Comparison of ENCODE assay signal across 21 cellular contexts in genomic region chr6:7703148-7703680, GRCh38. TPM values are rescaled to one million over a fixed set of nuclear protein-coding genes. Genes with fewer than 3 reads are reported as not detected.
A peak's percentile ranks its signal among the peaks of the same experiment; 100 is the strongest.
DNase-seq lines count a peak whose midpoint lies in the region; ATAC-seq and TF ChIP-seq lines count a peak whose summit lies in the region.
"Had no signal": no experiment of that assay in that cellular context is flagged by ENCODE, and none has a peak within 500 bp of the region (broad histone marks: within the 10 kb centered on the region; RNA-seq: fewer than 3 reads in every experiment).

No MANE protein-coding gene starts in this region.

- H3K27me3 ChIP-seq in mammary epithelial cell (ENCODE audit: insufficient read depth, low read length) (no peaks in the 10 kb centered on the region), neutrophil (no peaks in the 10 kb centered on the region), gastroesophageal sphincter (no peaks in the 10 kb centered on the region)
- H3K27me3 ChIP-seq: BLaER1, SJSA1 had no signal

- dilution Hi-C loops in mammary epithelial cell (cut with HindIII; ENCODE audit: low sequenced_read_pairs): no loop called here

- intact Hi-C loops in mammary epithelial cell (cut with micrococcal nuclease): no loop called here
- intact Hi-C loops in MCF 10A (cut with micrococcal nuclease): no loop called here

- H3K4me1 ChIP-seq in mammary epithelial cell (ENCODE audit: insufficient read depth, low read length): peaks cover 4% of the 10 kb centered on the region
- H3K4me1 ChIP-seq in neutrophil (ENCODE audit: control insufficient read depth in 1 of 2, insufficient read depth in 1 of 2, low read depth in 1 of 2, low read length in 1 of 2): peaks cover 40 to 43% of the 10 kb centered on the region in 2 experiments
- no peaks in the 10 kb centered on the region for H3K4me1 ChIP-seq in gastroesophageal sphincter

- no peaks in the 10 kb centered on the region for H4K20me1 ChIP-seq in mammary epithelial cell (ENCODE audit: insufficient read depth, low read length)
- H4K20me1 ChIP-seq: BLaER1 had no signal

- TF ChIP-seq POLR2A in gastroesophageal sphincter (IDR thresholded peaks at IDR 0.05): no peak

- POLR2A ChIA-PET in MCF 10A (lab: Yijun Ruan, JAX): interaction anchor here (0.7 to 1.0 kb wide), 3 partner anchors 10 to 31 kb away, joined by 3 read pairs; no protein-coding TSS in a partner anchor

- no peak overlapping the region for H3K4me3 Mint-ChIP-seq in MCF 10A (ENCODE audit: unreplicated experiment)
- H3K4me3 Mint-ChIP-seq: CD4-positive, CD25-positive, alpha-beta regulatory T cell had no signal

- H3K79me2 ChIP-seq in mammary epithelial cell (ENCODE audit: insufficient read depth, low read length): no peaks in the 10 kb centered on the region

- H3K27ac Mint-ChIP-seq in MCF 10A (ENCODE audit: low read depth, unreplicated experiment): no peak overlapping the region
- H3K27ac Mint-ChIP-seq: CD4-positive, CD25-positive, alpha-beta regulatory T cell had no signal

- no peaks in the 10 kb centered on the region for H3K36me3 Mint-ChIP-seq in MCF 10A (ENCODE audit: insufficient read depth, unreplicated experiment)
- H3K36me3 Mint-ChIP-seq: CD4-positive, CD25-positive, alpha-beta regulatory T cell had no signal

- TF ChIP-seq EP300 in gastroesophageal sphincter (IDR thresholded peaks at IDR 0.05): no peak

- H3K9me3 ChIP-seq in mammary epithelial cell (replicated peaks; ENCODE audit: insufficient read depth, low read length): no peaks in the 10 kb centered on the region
- H3K9me3 ChIP-seq in neutrophil: no peaks in the 10 kb centered on the region
- H3K9me3 ChIP-seq in gastroesophageal sphincter: no peaks in the 10 kb centered on the region
- H3K9me3 ChIP-seq: BLaER1, SJSA1 had no signal

- no peak overlapping the region for H3K4me2 ChIP-seq in mammary epithelial cell (ENCODE audit: insufficient read depth, low read depth, low read length)
- H3K4me2 ChIP-seq: BLaER1, PC-9 had no signal

- no peak overlapping the region for H2AFZ ChIP-seq in mammary epithelial cell (ENCODE audit: low read depth, low read length)
- H2AFZ ChIP-seq: PC-9 had no signal

- H3K27ac ChIP-seq in mammary epithelial cell (ENCODE audit: insufficient read depth, low read depth, low read length) (no peak overlapping the region), epithelial cell of prostate (peak overlapping the region; percentile 20), neutrophil (peak overlapping the region; percentile 96), gastroesophageal sphincter (no peak overlapping the region)
- H3K27ac ChIP-seq: BLaER1, PC-9, SJSA1 had no signal

- in situ Hi-C loops in mammary epithelial cell (cut with MboI; ENCODE audit: low sequenced_read_pairs in 2 of 2): no loop called here

- no peaks in the 10 kb centered on the region for H3K27me3 Mint-ChIP-seq in MCF 10A (ENCODE audit: insufficient read depth, unreplicated experiment)
- H3K27me3 Mint-ChIP-seq: CD4-positive, CD25-positive, alpha-beta regulatory T cell had no signal

- DNase-seq in mammary epithelial cell (peak; percentile 23), MCF 10A (ENCODE audit: unreplicated experiment) (no peak), OCI-M1 (lab: John Stamatoyannopoulos, UW) (peak; percentile 59), epithelial cell of prostate (ENCODE audit: low read depth, low spot score) (no peak)
- no peak for DNase-seq in activated T-cell treated with anti-CD3 and anti-CD28 coated beads, Interleukin-2, amount 50 U/mL, for 1 hour
- DNase-seq: CD4-positive, CD25-positive, alpha-beta regulatory T cell; DMS153; Karpas-422; NCI-H2029 treated with DMSO at 0.1 percent for 48 hours; NCI-H2171 treated with DMSO at 0.1 percent for 48 hours; NCI-H345; NCI-H510A treated with DMSO at 0.1 percent for 48 hours; PC-9; Right ventricle myocardium superior had no signal

- ATAC-seq in HG03378 (IDR thresholded peaks at IDR 0.05; ENCODE audit: unreplicated experiment): no peak
- ATAC-seq in gastroesophageal sphincter: no peak
- ATAC-seq: HCT116 had no signal

- H3K36me3 ChIP-seq in mammary epithelial cell (ENCODE audit: insufficient read depth, low read length) (no peaks in the 10 kb centered on the region), neutrophil (no peaks in the 10 kb centered on the region), gastroesophageal sphincter (no peaks in the 10 kb centered on the region)
- H3K36me3 ChIP-seq: BLaER1, SJSA1 had no signal

- no peak overlapping the region for H3K9ac ChIP-seq in mammary epithelial cell (ENCODE audit: insufficient read depth, low read length)
- H3K9ac ChIP-seq: BLaER1 had no signal

- 69% methylated on average over 3 of the region's 3 CpGs for WGBS in mammary epithelial cell (ENCODE audit: low coverage, missing lambda C conversion rate)
- 66 to 85% methylated on average over 3 of the region's 3 CpGs for WGBS in gastroesophageal sphincter (ENCODE audit: low coverage in 1 of 2), 2 donors

- H3K9me3 Mint-ChIP-seq in MCF 10A (ENCODE audit: unreplicated experiment): peaks cover 7% of the 10 kb centered on the region
- H3K9me3 Mint-ChIP-seq: CD4-positive, CD25-positive, alpha-beta regulatory T cell had no signal

- CTCF ChIA-PET in mammary epithelial cell (lab: Charles Lee; ENCODE audit: low non-redundant PET): no interaction called here
- CTCF ChIA-PET in MCF 10A (lab: Yijun Ruan, JAX): interaction anchor here (0.6 kb wide), 3 partner anchors 62 to 271 kb away, joined by 3 to 4 read pairs (median 3); no protein-coding TSS in a partner anchor

- BruUV-seq in mammary epithelial cell (replicated peaks; lab: Mats Ljungman, UMichigan): no TSS peak
- no TSS peak for BruUV-seq in MCF 10A (replicated peaks; lab: Mats Ljungman, UMichigan)

- TF ChIP-seq CTCF in mammary epithelial cell (conservative IDR thresholded peaks at IDR 0.05 in 1 of 2, IDR thresholded peaks at IDR 0.05 in 1 of 2; ENCODE audit: extremely low read depth in 1 of 2, insufficient read depth in 1 of 2, low read depth in 1 of 2, low read length in 2 of 2): no peak
- no peak for TF ChIP-seq CTCF in MCF 10A (IDR thresholded peaks at IDR 0.05; ENCODE audit: unreplicated experiment)
- no peak for TF ChIP-seq CTCF in neutrophil (IDR thresholded peaks at IDR 0.05)
- TF ChIP-seq CTCF in gastroesophageal sphincter (IDR thresholded peaks at IDR 0.05): no peak

- peaks cover 3% of the 10 kb centered on the region for H3K4me1 Mint-ChIP-seq in MCF 10A (ENCODE audit: insufficient read depth, unreplicated experiment)
- H3K4me1 Mint-ChIP-seq: CD4-positive, CD25-positive, alpha-beta regulatory T cell had no signal

- H3K4me3 ChIP-seq in mammary epithelial cell (replicated peaks in 1 of 3; ENCODE audit: insufficient read depth in 1 of 3, low read depth in 2 of 3, low read length in 3 of 3): no peak overlapping the region
- H3K4me3 ChIP-seq in neutrophil (ENCODE audit: low read depth in 1 of 2, low read length in 1 of 2): no peak overlapping the region
- no peak overlapping the region for H3K4me3 ChIP-seq in gastroesophageal sphincter
- H3K4me3 ChIP-seq: BLaER1, PC-9, SJSA1 had no signal

RNA-seq across cellular contexts. Expression of gene BMP6, which starts 22.7 kb away (rescaled TPM):
- total RNA-seq in mammary epithelial cell: 1 to 10 TPM in 1 of 2 donors, under 1 TPM in 1; 0.33 to 1.2 TPM
- polyA plus RNA-seq in mammary epithelial cell: 4.2 TPM
- 12.1 TPM for polyA minus RNA-seq in mammary epithelial cell
- 0.12 and 0.56 TPM in 2 replicates for total RNA-seq in MCF 10A (2022)
- 10 to 100 TPM in 1 of 4 donors, 1 to 10 TPM in 3; 1.4 to 16.1 (median 6.0) TPM for total RNA-seq in gastroesophageal sphincter
- total RNA-seq: PC-9, RPMI7951 had no signal
- polyA plus RNA-seq: CD4-positive, CD25-positive, alpha-beta regulatory T cell had no signal

Comparison
In these comparisons a context has a peak if more than half of its experiments do, and no peak if none do; other contexts are left out.
1. DNase-seq: peak in mammary epithelial cell (single experiment) and OCI-M1 (single experiment); none in MCF 10A (single experiment), epithelial cell of prostate (single experiment) and activated T-cell treated with anti-CD3 and anti-CD28 coated beads, Interleukin-2, amount 50 U/mL, for 1 hour (single experiment).
2. H3K27ac ChIP-seq: peak in epithelial cell of prostate (single experiment) and neutrophil (single experiment); none in mammary epithelial cell (single experiment) and gastroesophageal sphincter (0 of 4).